9 cellular contexts compared by ENCODE assay signal in the genomic region with DNA sequence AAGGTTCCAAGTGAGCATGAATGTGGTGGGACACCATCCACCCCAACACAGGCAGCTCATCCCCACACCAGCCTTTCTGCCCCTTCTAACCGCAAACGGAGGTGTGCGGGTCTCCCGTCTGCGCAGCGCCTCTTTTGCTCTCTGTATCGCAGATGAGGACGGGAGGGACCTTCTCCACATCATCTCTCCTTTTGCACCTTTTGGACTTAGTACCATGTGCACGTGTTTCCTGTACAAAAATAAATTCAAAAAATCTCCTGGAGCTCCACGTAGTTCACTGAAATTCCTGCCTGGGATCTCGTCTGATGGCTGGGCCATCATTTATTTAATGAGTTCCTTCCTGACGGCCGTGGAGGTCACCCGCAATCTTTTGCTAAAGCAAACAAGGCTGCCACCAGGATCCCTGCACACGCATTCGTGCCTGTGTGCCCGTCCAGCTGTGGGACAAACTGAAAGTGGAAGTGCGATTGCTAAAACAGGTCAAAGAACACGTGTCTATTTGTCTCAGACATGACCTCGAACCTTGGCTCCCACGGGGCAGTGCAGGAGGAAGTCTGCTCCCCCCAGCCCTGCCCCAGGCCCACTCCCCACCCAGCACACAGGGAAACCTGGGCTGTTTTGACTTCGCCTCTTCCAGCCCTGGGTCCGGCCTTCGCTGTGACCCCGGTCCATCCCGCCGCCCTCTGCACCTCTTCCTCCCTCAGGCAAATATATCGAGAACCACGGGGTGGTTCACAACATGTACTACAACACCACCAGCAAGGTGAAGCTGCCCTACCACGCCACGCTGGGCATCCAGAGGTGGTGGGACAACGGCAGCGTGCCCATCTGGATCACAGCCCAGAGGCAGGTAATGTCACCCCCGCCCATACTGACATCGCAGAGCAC. TPM values are rescaled to one million over a fixed set of nuclear protein-coding genes. Genes with fewer than 3 reads are reported as not detected.
A peak's percentile ranks its signal among the peaks of the same experiment; 100 is the strongest.
DNase-seq lines count a peak whose midpoint lies in the region; ATAC-seq and TF ChIP-seq lines count a peak whose summit lies in the region.
"Had no signal": no experiment of that assay in that cellular context is flagged by ENCODE, and none has a peak within 500 bp of the region (broad histone marks: within the 10 kb centered on the region; RNA-seq: fewer than 3 reads in every experiment).

No MANE protein-coding gene starts in this region.

- 64 to 70% methylated on average over 35 of the region's 35 CpGs for WGBS in lung, 2 donors

- no peak overlapping the region for H3K27ac ChIP-seq in lung (ENCODE audit: low read depth in 1 of 2, low read length in 1 of 2)

- peaks cover 3% of the 10 kb centered on the region for H3K27me3 Mint-ChIP-seq in stimulated activated naive CD8-positive, alpha-beta T cell treated with anti-CD3 and anti-CD28 coated beads, Interleukin-15, amount 100 ng/mL, for 72 hours
- no peaks in the 10 kb centered on the region for H3K27me3 Mint-ChIP-seq in activated CD4-positive, alpha-beta memory T cell treated with anti-CD3 and anti-CD28 coated beads, Interleukin-2, amount 10 ng/mL, durations not matched to agents 7 days and 5 days
- H3K27me3 Mint-ChIP-seq in activated T-cell treated with anti-CD3 and anti-CD28 coated beads, Interleukin-2, amount 50 U/mL, for 4 hours (ENCODE audit: low read depth): peaks cover 8% of the 10 kb centered on the region

- TF ChIP-seq CTCF in lung (IDR thresholded peaks at IDR 0.05; ENCODE audit: control extremely low read depth, extremely low read depth): no peak

- H3K36me3 ChIP-seq in lung (ENCODE audit: control insufficient read depth in 2 of 2, insufficient read depth in 2 of 2, low read length in 2 of 2): no peaks in the 10 kb centered on the region

- peaks cover 0 to 4% of the 10 kb centered on the region in 2 donors for H3K4me1 ChIP-seq in lung (ENCODE audit: control insufficient read depth in 2 of 2, insufficient read depth in 2 of 2, low read length in 2 of 2)

- H3K4me3 ChIP-seq in lung: no peak overlapping the region

- POLR2A ChIA-PET in activated CD4-positive, alpha-beta memory T cell treated with anti-CD3 and anti-CD28 coated beads, Interleukin-2, amount 10 ng/mL, durations not matched to agents 7 days and 5 days (lab: Charles Lee): no interaction called here

- peaks cover 35% of the 10 kb centered on the region for H3K4me1 Mint-ChIP-seq in stimulated activated naive CD8-positive, alpha-beta T cell treated with anti-CD3 and anti-CD28 coated beads, Interleukin-15, amount 100 ng/mL, for 72 hours
- H3K4me1 Mint-ChIP-seq in activated CD4-positive, alpha-beta memory T cell treated with anti-CD3 and anti-CD28 coated beads, Interleukin-2, amount 10 ng/mL, durations not matched to agents 7 days and 5 days: peaks cover 22% of the 10 kb centered on the region
- peaks cover 13% of the 10 kb centered on the region for H3K4me1 Mint-ChIP-seq in activated T-cell treated with anti-CD3 and anti-CD28 coated beads, Interleukin-2, amount 50 U/mL, for 4 hours (ENCODE audit: low read depth)

- CTCF ChIA-PET in activated CD4-positive, alpha-beta memory T cell treated with anti-CD3 and anti-CD28 coated beads, Interleukin-2, amount 10 ng/mL, durations not matched to agents 7 days and 5 days (lab: Charles Lee): interaction anchor here (0.6 to 2.0 kb wide), 2 partner anchors 8 to 12 kb away, joined by 3 to 4 read pairs; no protein-coding TSS in a partner anchor

- peak overlapping the region; percentile 64 to 80 for H3K4me3 Mint-ChIP-seq in stimulated activated naive CD8-positive, alpha-beta T cell treated with anti-CD3 and anti-CD28 coated beads, Interleukin-15, amount 100 ng/mL, for 72 hours
- H3K4me3 Mint-ChIP-seq in activated CD4-positive, alpha-beta memory T cell treated with anti-CD3 and anti-CD28 coated beads, Interleukin-2, amount 10 ng/mL, durations not matched to agents 7 days and 5 days: peak overlapping the region; percentile 64
- H3K4me3 Mint-ChIP-seq in activated T-cell treated with anti-CD3 and anti-CD28 coated beads, Interleukin-2, amount 50 U/mL, for 4 hours: no peak overlapping the region

- no peak for ATAC-seq in stimulated activated naive CD8-positive, alpha-beta T cell treated with anti-CD3 and anti-CD28 coated beads, Interleukin-15, amount 100 ng/mL, for 72 hours
- no peak for ATAC-seq in stimulated activated naive CD8-positive, alpha-beta T cell treated with anti-CD3 and anti-CD28 coated beads, Interleukin-15, Interleukin-2, amounts not matched to agents 100 U/mL and 50 U/mL, for 24 hours
- ATAC-seq in lung (ENCODE audit: insufficient read depth, low FRiP score): no peak
- no peak for ATAC-seq in activated T-cell treated with anti-CD3 and anti-CD28 coated beads, Interleukin-2, amount 50 U/mL, for 4 hours

- H3K27ac Mint-ChIP-seq in stimulated activated naive CD8-positive, alpha-beta T cell treated with anti-CD3 and anti-CD28 coated beads, Interleukin-15, amount 100 ng/mL, for 72 hours: peak overlapping the region; percentile 83 to 96
- H3K27ac Mint-ChIP-seq in activated CD4-positive, alpha-beta memory T cell treated with anti-CD3 and anti-CD28 coated beads, Interleukin-2, amount 10 ng/mL, durations not matched to agents 7 days and 5 days: peak overlapping the region; percentile 52

- no peaks in the 10 kb centered on the region for H3K27me3 ChIP-seq in lung (ENCODE audit: control insufficient read depth, insufficient read depth)

- no peaks in the 10 kb centered on the region for H3K36me3 Mint-ChIP-seq in activated CD4-positive, alpha-beta memory T cell treated with anti-CD3 and anti-CD28 coated beads, Interleukin-2, amount 10 ng/mL, durations not matched to agents 7 days and 5 days (ENCODE audit: low read depth)
- no peaks in the 10 kb centered on the region for H3K36me3 Mint-ChIP-seq in activated T-cell treated with anti-CD3 and anti-CD28 coated beads, Interleukin-2, amount 50 U/mL, for 4 hours (ENCODE audit: insufficient read depth)

- DNase-seq in stimulated activated naive CD8-positive, alpha-beta T cell treated with anti-CD3 and anti-CD28 coated beads, Interleukin-15, amount 100 ng/mL, for 72 hours: no peak
- no peak for DNase-seq in stimulated activated naive CD8-positive, alpha-beta T cell treated with anti-CD3 and anti-CD28 coated beads, Interleukin-15, Interleukin-2, amounts not matched to agents 100 U/mL and 50 U/mL, for 24 hours
- peak; percentile 39 for DNase-seq in activated CD4-positive, alpha-beta memory T cell treated with anti-CD3 and anti-CD28 coated beads, Interleukin-2, amount 10 ng/mL, durations not matched to agents 7 days and 5 days
- peak; percentile 35 for DNase-seq in lung (ENCODE audit: low spot score)
- no peak for DNase-seq in NCI-H446 treated with DMSO at 0.1 percent for 48 hours (lab: John Stamatoyannopoulos, UW)
- no peak for DNase-seq in AG20443 (ENCODE audit: low spot score)
- DNase-seq in NCI-H69 (lab: John Stamatoyannopoulos, UW): no peak
- no peak for DNase-seq in activated T-cell treated with anti-CD3 and anti-CD28 coated beads, Interleukin-2, amount 50 U/mL, for 4 hours

- H3K9me3 ChIP-seq in lung (ENCODE audit: control insufficient read depth in 2 of 2, insufficient read depth in 1 of 2, low read length in 1 of 2): peaks cover 0 to 2% of the 10 kb centered on the region in 2 donors

- no peaks in the 10 kb centered on the region for H3K9me3 Mint-ChIP-seq in stimulated activated naive CD8-positive, alpha-beta T cell treated with anti-CD3 and anti-CD28 coated beads, Interleukin-15, amount 100 ng/mL, for 72 hours
- H3K9me3 Mint-ChIP-seq in activated CD4-positive, alpha-beta memory T cell treated with anti-CD3 and anti-CD28 coated beads, Interleukin-2, amount 10 ng/mL, durations not matched to agents 7 days and 5 days: no peaks in the 10 kb centered on the region
- no peaks in the 10 kb centered on the region for H3K9me3 Mint-ChIP-seq in activated T-cell treated with anti-CD3 and anti-CD28 coated beads, Interleukin-2, amount 50 U/mL, for 4 hours

RNA-seq across cellular contexts. Expression of a gene that starts 2.3 kb away (rescaled TPM):
- under 1 TPM in 1 of 2 experiments, not detected in 1; 0.10 TPM for total RNA-seq in activated CD4-positive, alpha-beta memory T cell treated with anti-CD3 and anti-CD28 coated beads, Interleukin-2, amount 10 ng/mL, durations not matched to agents 7 days and 5 days
- total RNA-seq in lung: under 1 TPM in 1 of 2 donors, not detected in 1; 0.31 TPM
- polyA plus RNA-seq in lung: not detected
- not detected for total RNA-seq in activated T-cell treated with anti-CD3 and anti-CD28 coated beads, Interleukin-2, amount 50 U/mL, for 4 hours
- total RNA-seq: RPMI7951 had no signal

RNA-seq across cellular contexts. Expression of a gene that starts 44.9 kb away (rescaled TPM):
- total RNA-seq in activated CD4-positive, alpha-beta memory T cell treated with anti-CD3 and anti-CD28 coated beads, Interleukin-2, amount 10 ng/mL, durations not matched to agents 7 days and 5 days: 1 to 10 TPM; 1.7 to 2.0 TPM
- 10 to 100 TPM in 1 of 2 donors, 1 to 10 TPM in 1; 3.8 to 13.5 TPM for total RNA-seq in lung
- polyA plus RNA-seq in lung: 1 to 10 TPM; 1.4 to 2.2 TPM
- 1 to 10 TPM; 1.0 to 2.6 (median 1.4) TPM for total RNA-seq in activated T-cell treated with anti-CD3 and anti-CD28 coated beads, Interleukin-2, amount 50 U/mL, for 4 hours

Comparison
In these comparisons a context has a peak if more than half of its experiments do, and no peak if none do; other contexts are left out.
1. DNase-seq: peak in activated CD4-positive, alpha-beta memory T cell treated with anti-CD3 and anti-CD28 coated beads, Interleukin-2, amount 10 ng/mL, durations not matched to agents 7 days and 5 days (single experiment) and lung (single experiment); none in stimulated activated naive CD8-positive, alpha-beta T cell treated with anti-CD3 and anti-CD28 coated beads, Interleukin-15, amount 100 ng/mL, for 72 hours (0 of 2), stimulated activated naive CD8-positive, alpha-beta T cell treated with anti-CD3 and anti-CD28 coated beads, Interleukin-15, Interleukin-2, amounts not matched to agents 100 U/mL and 50 U/mL, for 24 hours (single experiment), NCI-H446 treated with DMSO at 0.1 percent for 48 hours (single experiment), AG20443 (single experiment), NCI-H69 (single experiment) and activated T-cell treated with anti-CD3 and anti-CD28 coated beads, Interleukin-2, amount 50 U/mL, for 4 hours (single experiment).